21 cellular contexts compared by ENCODE assay signal in the genomic region with DNA sequence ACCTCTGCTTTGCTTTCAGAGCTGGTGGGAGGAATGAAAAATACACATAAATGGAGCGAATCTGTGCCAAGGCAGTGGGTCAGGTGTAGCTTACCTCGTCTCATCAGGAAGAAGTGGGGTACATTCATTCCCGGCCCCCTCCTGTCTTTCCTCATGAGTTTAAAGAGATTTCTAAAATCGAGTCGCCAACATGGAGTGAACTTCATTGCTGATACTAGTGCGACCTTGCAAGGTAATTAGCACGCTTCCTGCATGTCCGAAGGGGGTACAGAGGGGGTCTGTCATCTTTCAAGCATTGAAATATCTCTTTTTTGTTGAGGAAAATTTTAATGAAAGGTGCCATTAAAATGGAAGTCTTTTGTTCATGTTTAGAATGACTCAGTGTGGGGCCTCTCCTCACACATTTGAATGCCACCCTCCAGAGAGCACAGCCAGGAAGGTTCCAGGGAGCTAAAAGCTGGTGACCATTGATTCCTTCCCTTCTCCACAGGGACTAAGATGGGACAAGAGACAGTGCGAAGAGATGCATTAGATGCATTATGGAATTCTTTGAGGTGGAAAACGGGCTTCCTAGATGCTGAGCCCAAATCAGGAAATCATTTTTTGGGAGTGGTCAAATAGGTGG.
"Had no signal": no experiment of that assay in that cellular context is flagged by ENCODE, and none has a peak within 500 bp of the region (broad histone marks: within the 10 kb centered on the region; RNA-seq: fewer than 3 reads in every experiment).

No MANE protein-coding gene starts in this region.

- H3K9me3 ChIP-seq: esophagus muscularis mucosa, gastrocnemius medialis, ovary, suprapubic skin, tibial artery, upper lobe of left lung, uterus had no signal

- ATAC-seq: effector memory CD8-positive, alpha-beta T cell; gastrocnemius medialis; left colon; left ventricle myocardium superior; right cardiac atrium had no signal

- H3K27me3 ChIP-seq: gastrocnemius medialis, ovary, suprapubic skin, tibial artery, upper lobe of left lung, uterus had no signal

- FAIRE-seq: colon, small intestine had no signal

- H3K27ac ChIP-seq: epithelial cell of prostate, esophagus muscularis mucosa, gastrocnemius medialis, ovary, suprapubic skin, tibial artery, upper lobe of left lung, uterus had no signal

- H3K4me3 ChIP-seq: esophagus muscularis mucosa, gastrocnemius medialis, lung, ovary, suprapubic skin, tibial artery, upper lobe of left lung, uterus had no signal

- H3K36me3 ChIP-seq: esophagus muscularis mucosa, gastrocnemius medialis, ovary, suprapubic skin, tibial artery, upper lobe of left lung, uterus had no signal

- DNase-seq: effector memory CD8-positive, alpha-beta T cell; gastrocnemius medialis; glutamatergic neuron; left colon; left ventricle myocardium superior; mesenchymal stem cell; naive B cell; nucleus accumbens; ovary; right cardiac atrium; small intestine; stimulated activated CD4-positive, alpha-beta T cell treated with anti-CD3 and anti-CD28 coated beads, Interleukin-12 subunit alpha, Interleukin-12 subunit beta, amount 100 ng/mL, for 4 hours; stimulated activated naive CD4-positive, alpha-beta T cell; tibial artery; upper lobe of left lung; uterus had no signal

- H3K4me1 ChIP-seq: esophagus muscularis mucosa, gastrocnemius medialis, suprapubic skin, tibial artery, upper lobe of left lung, uterus had no signal
